ENCODE assay signal across 1 cellular context in the genomic region with DNA sequence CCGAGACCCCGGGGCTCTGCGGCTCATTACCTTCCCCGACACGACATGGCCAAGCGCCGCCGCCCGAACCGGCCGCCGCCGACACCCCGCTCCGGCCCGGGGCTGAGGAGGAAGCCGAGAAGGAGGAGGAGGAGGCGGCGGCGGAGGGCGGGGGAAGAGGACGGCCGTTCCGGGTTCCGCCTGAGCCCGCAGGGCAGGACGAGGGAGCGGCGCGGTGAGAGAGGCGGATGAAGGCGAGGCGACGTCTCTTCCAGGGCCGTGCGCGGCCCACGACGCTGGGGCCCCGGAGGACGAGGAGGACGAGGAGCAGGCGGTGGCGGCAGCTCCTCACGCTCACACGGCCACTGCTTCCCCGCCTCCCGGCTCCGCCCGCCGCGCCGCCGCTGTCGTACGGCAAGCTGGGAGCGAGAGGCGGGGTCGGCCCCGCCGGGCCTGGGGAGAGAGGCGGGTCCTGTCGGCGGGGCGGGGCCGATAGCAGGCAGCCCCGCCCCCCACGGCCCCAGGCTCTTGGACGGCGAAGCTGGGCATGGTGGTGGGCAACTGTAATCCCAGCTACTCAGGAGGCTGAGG.
TF ChIP-seq lines count a peak whose summit lies in the region.
"Not testable (repeated sequence)": the region's sequence is repeated elsewhere in the genome, so short reads cannot be mapped to it uniquely, and the experiment has no call there.

No MANE protein-coding gene starts in this region.

TF ChIP-seq in HepG2, 621 proteins besides CTCF, POLR2A, EP300 and RAD21 (continues in another document):
- TF ChIP-seq ZNF451 (CRISPR knock-in tag; IDR thresholded peaks at IDR 0.05): peak; percentile 88; the same call in 1 of the 2 replicates
- peak; percentile 65; the same call in 1 of the 2 replicates for TF ChIP-seq ZFY (CRISPR knock-in tag; IDR thresholded peaks at IDR 0.05)
- 0 out of 2 replicates have a peak, but pooled peaks have one; percentile 38 for TF ChIP-seq ZBTB42 (CRISPR knock-in tag; IDR thresholded peaks at IDR 0.05)
- TF ChIP-seq, protein P1, sequence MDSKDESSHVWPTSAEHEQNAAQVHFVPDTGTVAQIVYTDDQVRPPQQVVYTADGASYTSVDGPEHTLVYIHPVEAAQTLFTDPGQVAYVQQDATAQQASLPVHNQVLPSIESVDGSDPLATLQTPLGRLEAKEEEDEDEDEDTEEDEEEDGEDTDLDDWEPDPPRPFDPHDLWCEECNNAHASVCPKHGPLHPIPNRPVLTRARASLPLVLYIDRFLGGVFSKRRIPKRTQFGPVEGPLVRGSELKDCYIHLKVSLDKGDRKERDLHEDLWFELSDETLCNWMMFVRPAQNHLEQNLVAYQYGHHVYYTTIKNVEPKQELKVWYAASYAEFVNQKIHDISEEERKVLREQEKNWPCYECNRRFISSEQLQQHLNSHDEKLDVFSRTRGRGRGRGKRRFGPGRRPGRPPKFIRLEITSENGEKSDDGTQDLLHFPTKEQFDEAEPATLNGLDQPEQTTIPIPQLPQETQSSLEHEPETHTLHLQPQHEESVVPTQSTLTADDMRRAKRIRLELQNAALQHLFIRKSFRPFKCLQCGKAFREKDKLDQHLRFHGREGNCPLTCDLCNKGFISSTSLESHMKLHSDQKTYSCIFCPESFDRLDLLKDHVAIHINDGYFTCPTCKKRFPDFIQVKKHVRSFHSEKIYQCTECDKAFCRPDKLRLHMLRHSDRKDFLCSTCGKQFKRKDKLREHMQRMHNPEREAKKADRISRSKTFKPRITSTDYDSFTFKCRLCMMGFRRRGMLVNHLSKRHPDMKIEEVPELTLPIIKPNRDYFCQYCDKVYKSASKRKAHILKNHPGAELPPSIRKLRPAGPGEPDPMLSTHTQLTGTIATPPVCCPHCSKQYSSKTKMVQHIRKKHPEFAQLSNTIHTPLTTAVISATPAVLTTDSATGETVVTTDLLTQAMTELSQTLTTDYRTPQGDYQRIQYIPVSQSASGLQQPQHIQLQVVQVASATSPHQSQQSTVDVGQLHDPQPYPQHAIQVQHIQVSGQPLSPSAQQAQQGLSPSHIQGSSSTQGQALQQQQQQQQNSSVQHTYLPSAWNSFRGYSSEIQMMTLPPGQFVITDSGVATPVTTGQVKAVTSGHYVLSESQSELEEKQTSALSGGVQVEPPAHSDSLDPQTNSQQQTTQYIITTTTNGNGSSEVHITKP (CRISPR knock-in tag; IDR thresholded peaks at IDR 0.05; ENCODE audit: low read depth): 0 out of 2 replicates have a peak, but pooled peaks have one; percentile 1
- TF ChIP-seq ZNF143 (CRISPR knock-in tag; IDR thresholded peaks at IDR 0.05): peak; percentile 56
- peak; percentile 88; the same call in 1 of the 2 replicates for TF ChIP-seq CAMTA2 (CRISPR knock-in tag; IDR thresholded peaks at IDR 0.05; ENCODE audit: borderline replicate concordance)
- 0 out of 2 replicates have a peak, but pooled peaks have one; percentile 68 for TF ChIP-seq ZNF235 (CRISPR knock-in tag; IDR thresholded peaks at IDR 0.05; ENCODE audit: borderline replicate concordance)
- peak; percentile 55; the same call in 1 of the 2 replicates for TF ChIP-seq JUN (CRISPR knock-in tag; IDR thresholded peaks at IDR 0.05)
- TF ChIP-seq POLR2G (IDR thresholded peaks at IDR 0.05; ENCODE audit: low read depth, low read length): peak; percentile 74
- peak; percentile 46; the same call in 1 of the 2 replicates for TF ChIP-seq KAT7 (CRISPR knock-in tag; IDR thresholded peaks at IDR 0.05; ENCODE audit: borderline replicate concordance)
- peak; percentile 92 for TF ChIP-seq ZIK1 (CRISPR knock-in tag; IDR thresholded peaks at IDR 0.05; ENCODE audit: borderline replicate concordance, low read depth)
- TF ChIP-seq MED1 (CRISPR knock-in tag; IDR thresholded peaks at IDR 0.05): peak; percentile 37
- TF ChIP-seq PHF8 (CRISPR knock-in tag; IDR thresholded peaks at IDR 0.05): peak; percentile 71; the same call in 1 of the 2 replicates
- TF ChIP-seq FOXA3 (CRISPR knock-in tag; IDR thresholded peaks at IDR 0.05): peak; percentile 15; the same call in 1 of the 2 replicates
- peak; percentile 42; the same call in 1 of the 2 replicates for TF ChIP-seq TSC22D2 (CRISPR knock-in tag; IDR thresholded peaks at IDR 0.05; ENCODE audit: borderline replicate concordance)
- TF ChIP-seq SKI (IDR thresholded peaks at IDR 0.05; ENCODE audit: partially characterized antibody): peak; percentile 56
- peak; percentile 37; the same call in 1 of the 2 replicates for TF ChIP-seq ZNF441 (CRISPR knock-in tag; IDR thresholded peaks at IDR 0.05; ENCODE audit: borderline replicate concordance)
- TF ChIP-seq NCOA1 (CRISPR knock-in tag; IDR thresholded peaks at IDR 0.05): peak; percentile 67; the same call in 1 of the 2 replicates
- TF ChIP-seq ELF1 (CRISPR knock-in tag; IDR thresholded peaks at IDR 0.05): 0 out of 2 replicates have a peak, but pooled peaks have one; percentile 2
- peak; percentile 42; the same call in 1 of the 2 replicates for TF ChIP-seq REXO4 (CRISPR knock-in tag; IDR thresholded peaks at IDR 0.05; ENCODE audit: borderline replicate concordance)
- peak; percentile 53; the same call in 1 of the 2 replicates for TF ChIP-seq MEIS2 (CRISPR knock-in tag; IDR thresholded peaks at IDR 0.05)
- peak; percentile 62; the same call in 1 of the 2 replicates for TF ChIP-seq ZC3H13 (CRISPR knock-in tag; IDR thresholded peaks at IDR 0.05)
- 0 out of 2 replicates have a peak, but pooled peaks have one; percentile 62 for TF ChIP-seq ZNF713 (CRISPR knock-in tag; IDR thresholded peaks at IDR 0.05)
- TF ChIP-seq HOXA9 (CRISPR knock-in tag; IDR thresholded peaks at IDR 0.05; ENCODE audit: borderline replicate concordance): peak; percentile 69; the same call in 1 of the 2 replicates
- 0 out of 2 replicates have a peak, but pooled peaks have one; percentile 9 for TF ChIP-seq TBX2 (CRISPR knock-in tag; IDR thresholded peaks at IDR 0.05; ENCODE audit: borderline replicate concordance)
- TF ChIP-seq ZFX (CRISPR knock-in tag; IDR thresholded peaks at IDR 0.05; ENCODE audit: low read depth): peak; percentile 78
- peak; percentile 83 for TF ChIP-seq ZNF607 (CRISPR knock-in tag; IDR thresholded peaks at IDR 0.05; ENCODE audit: borderline replicate concordance)
- TF ChIP-seq ZNF563 (CRISPR knock-in tag; IDR thresholded peaks at IDR 0.05): 0 out of 2 replicates have a peak, but pooled peaks have one; percentile 28
- TF ChIP-seq PHF5A (CRISPR knock-in tag; IDR thresholded peaks at IDR 0.05; ENCODE audit: low read depth, unreplicated experiment): peak; percentile 46
- TF ChIP-seq, protein P2, sequence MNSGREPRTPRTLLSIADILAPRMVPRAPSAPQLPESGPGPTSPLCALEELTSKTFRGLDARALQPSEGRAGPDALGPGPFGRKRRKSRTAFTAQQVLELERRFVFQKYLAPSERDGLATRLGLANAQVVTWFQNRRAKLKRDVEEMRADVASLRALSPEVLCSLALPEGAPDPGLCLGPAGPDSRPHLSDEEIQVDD (CRISPR knock-in tag; IDR thresholded peaks at IDR 0.05; ENCODE audit: borderline replicate concordance): peak; percentile 91; the same call in 1 of the 2 replicates
- peak; percentile 76 for TF ChIP-seq SPEN (CRISPR knock-in tag; IDR thresholded peaks at IDR 0.05; ENCODE audit: low read depth)
- TF ChIP-seq STAT5B (CRISPR knock-in tag; IDR thresholded peaks at IDR 0.05): 0 out of 2 replicates have a peak, but pooled peaks have one; percentile 18
- TF ChIP-seq, protein P3, sequence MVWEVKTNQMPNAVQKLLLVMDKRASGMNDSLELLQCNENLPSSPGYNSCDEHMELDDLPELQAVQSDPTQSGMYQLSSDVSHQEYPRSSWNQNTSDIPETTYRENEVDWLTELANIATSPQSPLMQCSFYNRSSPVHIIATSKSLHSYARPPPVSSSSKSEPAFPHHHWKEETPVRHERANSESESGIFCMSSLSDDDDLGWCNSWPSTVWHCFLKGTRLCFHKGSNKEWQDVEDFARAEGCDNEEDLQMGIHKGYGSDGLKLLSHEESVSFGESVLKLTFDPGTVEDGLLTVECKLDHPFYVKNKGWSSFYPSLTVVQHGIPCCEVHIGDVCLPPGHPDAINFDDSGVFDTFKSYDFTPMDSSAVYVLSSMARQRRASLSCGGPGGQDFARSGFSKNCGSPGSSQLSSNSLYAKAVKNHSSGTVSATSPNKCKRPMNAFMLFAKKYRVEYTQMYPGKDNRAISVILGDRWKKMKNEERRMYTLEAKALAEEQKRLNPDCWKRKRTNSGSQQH (CRISPR knock-in tag; IDR thresholded peaks at IDR 0.05; ENCODE audit: low read depth): peak; percentile 83
- TF ChIP-seq, protein P4, sequence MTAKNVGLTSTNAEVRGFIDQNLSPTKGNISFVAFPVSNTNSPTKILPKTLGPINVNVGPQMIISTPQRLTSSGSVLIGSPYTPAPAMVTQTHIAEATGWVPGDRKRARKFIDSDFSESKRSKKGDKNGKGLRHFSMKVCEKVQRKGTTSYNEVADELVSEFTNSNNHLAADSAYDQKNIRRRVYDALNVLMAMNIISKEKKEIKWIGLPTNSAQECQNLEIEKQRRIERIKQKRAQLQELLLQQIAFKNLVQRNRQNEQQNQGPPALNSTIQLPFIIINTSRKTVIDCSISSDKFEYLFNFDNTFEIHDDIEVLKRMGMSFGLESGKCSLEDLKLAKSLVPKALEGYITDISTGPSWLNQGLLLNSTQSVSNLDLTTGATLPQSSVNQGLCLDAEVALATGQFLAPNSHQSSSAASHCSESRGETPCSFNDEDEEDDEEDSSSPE (CRISPR knock-in tag; IDR thresholded peaks at IDR 0.05): 0 out of 2 replicates have a peak, but pooled peaks have one; percentile 21
- TF ChIP-seq, protein P5, sequence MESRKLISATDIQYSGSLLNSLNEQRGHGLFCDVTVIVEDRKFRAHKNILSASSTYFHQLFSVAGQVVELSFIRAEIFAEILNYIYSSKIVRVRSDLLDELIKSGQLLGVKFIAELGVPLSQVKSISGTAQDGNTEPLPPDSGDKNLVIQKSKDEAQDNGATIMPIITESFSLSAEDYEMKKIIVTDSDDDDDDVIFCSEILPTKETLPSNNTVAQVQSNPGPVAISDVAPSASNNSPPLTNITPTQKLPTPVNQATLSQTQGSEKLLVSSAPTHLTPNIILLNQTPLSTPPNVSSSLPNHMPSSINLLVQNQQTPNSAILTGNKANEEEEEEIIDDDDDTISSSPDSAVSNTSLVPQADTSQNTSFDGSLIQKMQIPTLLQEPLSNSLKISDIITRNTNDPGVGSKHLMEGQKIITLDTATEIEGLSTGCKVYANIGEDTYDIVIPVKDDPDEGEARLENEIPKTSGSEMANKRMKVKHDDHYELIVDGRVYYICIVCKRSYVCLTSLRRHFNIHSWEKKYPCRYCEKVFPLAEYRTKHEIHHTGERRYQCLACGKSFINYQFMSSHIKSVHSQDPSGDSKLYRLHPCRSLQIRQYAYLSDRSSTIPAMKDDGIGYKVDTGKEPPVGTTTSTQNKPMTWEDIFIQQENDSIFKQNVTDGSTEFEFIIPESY (CRISPR knock-in tag; IDR thresholded peaks at IDR 0.05): peak; percentile 6; the same call in 1 of the 2 replicates
- peak; percentile 19; the same call in 1 of the 2 replicates for TF ChIP-seq ZNF766 (CRISPR knock-in tag; IDR thresholded peaks at IDR 0.05; ENCODE audit: borderline replicate concordance)
- 0 out of 2 replicates have a peak, but pooled peaks have one; percentile 53 for TF ChIP-seq ZNF101 (CRISPR knock-in tag; IDR thresholded peaks at IDR 0.05; ENCODE audit: borderline replicate concordance, low read depth)
- TF ChIP-seq, protein P6, sequence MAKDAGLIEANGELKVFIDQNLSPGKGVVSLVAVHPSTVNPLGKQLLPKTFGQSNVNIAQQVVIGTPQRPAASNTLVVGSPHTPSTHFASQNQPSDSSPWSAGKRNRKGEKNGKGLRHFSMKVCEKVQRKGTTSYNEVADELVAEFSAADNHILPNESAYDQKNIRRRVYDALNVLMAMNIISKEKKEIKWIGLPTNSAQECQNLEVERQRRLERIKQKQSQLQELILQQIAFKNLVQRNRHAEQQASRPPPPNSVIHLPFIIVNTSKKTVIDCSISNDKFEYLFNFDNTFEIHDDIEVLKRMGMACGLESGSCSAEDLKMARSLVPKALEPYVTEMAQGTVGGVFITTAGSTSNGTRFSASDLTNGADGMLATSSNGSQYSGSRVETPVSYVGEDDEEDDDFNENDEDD (CRISPR knock-in tag; IDR thresholded peaks at IDR 0.05; ENCODE audit: borderline replicate concordance): peak; percentile 28; the same call in 1 of the 2 replicates
- peak; percentile 45; the same call in 1 of the 3 replicates for TF ChIP-seq MXI1 (IDR thresholded peaks at IDR 0.05; ENCODE audit: borderline replicate concordance, low read depth, low read length)
- peak; percentile 86 for TF ChIP-seq ZNF263 (CRISPR knock-in tag; IDR thresholded peaks at IDR 0.05)
- TF ChIP-seq, protein P7, sequence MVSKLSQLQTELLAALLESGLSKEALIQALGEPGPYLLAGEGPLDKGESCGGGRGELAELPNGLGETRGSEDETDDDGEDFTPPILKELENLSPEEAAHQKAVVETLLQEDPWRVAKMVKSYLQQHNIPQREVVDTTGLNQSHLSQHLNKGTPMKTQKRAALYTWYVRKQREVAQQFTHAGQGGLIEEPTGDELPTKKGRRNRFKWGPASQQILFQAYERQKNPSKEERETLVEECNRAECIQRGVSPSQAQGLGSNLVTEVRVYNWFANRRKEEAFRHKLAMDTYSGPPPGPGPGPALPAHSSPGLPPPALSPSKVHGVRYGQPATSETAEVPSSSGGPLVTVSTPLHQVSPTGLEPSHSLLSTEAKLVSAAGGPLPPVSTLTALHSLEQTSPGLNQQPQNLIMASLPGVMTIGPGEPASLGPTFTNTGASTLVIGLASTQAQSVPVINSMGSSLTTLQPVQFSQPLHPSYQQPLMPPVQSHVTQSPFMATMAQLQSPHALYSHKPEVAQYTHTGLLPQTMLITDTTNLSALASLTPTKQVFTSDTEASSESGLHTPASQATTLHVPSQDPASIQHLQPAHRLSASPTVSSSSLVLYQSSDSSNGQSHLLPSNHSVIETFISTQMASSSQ (IDR thresholded peaks at IDR 0.05; ENCODE audit: low read depth): not testable (repeated sequence)
- TF ChIP-seq, protein P7 (CRISPR knock-in tag; IDR thresholded peaks at IDR 0.05; ENCODE audit: borderline replicate concordance): peak; percentile 73
- TF ChIP-seq, protein P8, sequence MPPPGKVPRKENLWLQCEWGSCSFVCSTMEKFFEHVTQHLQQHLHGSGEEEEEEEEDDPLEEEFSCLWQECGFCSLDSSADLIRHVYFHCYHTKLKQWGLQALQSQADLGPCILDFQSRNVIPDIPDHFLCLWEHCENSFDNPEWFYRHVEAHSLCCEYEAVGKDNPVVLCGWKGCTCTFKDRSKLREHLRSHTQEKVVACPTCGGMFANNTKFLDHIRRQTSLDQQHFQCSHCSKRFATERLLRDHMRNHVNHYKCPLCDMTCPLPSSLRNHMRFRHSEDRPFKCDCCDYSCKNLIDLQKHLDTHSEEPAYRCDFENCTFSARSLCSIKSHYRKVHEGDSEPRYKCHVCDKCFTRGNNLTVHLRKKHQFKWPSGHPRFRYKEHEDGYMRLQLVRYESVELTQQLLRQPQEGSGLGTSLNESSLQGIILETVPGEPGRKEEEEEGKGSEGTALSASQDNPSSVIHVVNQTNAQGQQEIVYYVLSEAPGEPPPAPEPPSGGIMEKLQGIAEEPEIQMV (CRISPR knock-in tag; IDR thresholded peaks at IDR 0.05; ENCODE audit: low read depth): 0 out of 2 replicates have a peak, but pooled peaks have one; percentile 36
